8 cellular contexts compared by ENCODE assay signal in genomic region chr7:112449902-112450806, GRCh38. TPM values are rescaled to one million over a fixed set of nuclear protein-coding genes. Genes with fewer than 3 reads are reported as not detected.
DNase-seq lines count a peak whose midpoint lies in the region; ATAC-seq and TF ChIP-seq lines count a peak whose summit lies in the region.

Gene IFRD1 (plus strand): TSS chr7:112450460. CDS start chr7:112450689, 229 bp downstream.

- POLR2A ChIA-PET in CD8-positive, alpha-beta memory T cell (lab: Charles Lee): interaction anchor here (0.6 to 2.1 kb wide), 8 partner anchors 10 to 888 kb away, joined by 3 to 8 read pairs (median 6); partner anchors contain the start of genes IMMP2L and ZNF277

- peaks cover 0 to 13% (median 0%) of the 10 kb centered on the region in 3 donors for H3K36me3 Mint-ChIP-seq in CD8-positive, alpha-beta memory T cell

- ATAC-seq in GM19468 (IDR thresholded peaks at IDR 0.05; ENCODE audit: extremely low read depth, unreplicated experiment): peak; percentile 77
- peak; percentile 90 for ATAC-seq in lung (ENCODE audit: insufficient read depth, low FRiP score)

- peaks cover 0 to 5% of the 10 kb centered on the region in 2 donors for H3K27me3 Mint-ChIP-seq in CD8-positive, alpha-beta memory T cell

- H3K36me3 ChIP-seq in CD8-positive, alpha-beta memory T cell (ENCODE audit: insufficient read depth, low read length): no peaks in the 10 kb centered on the region
- H3K36me3 ChIP-seq in lung (ENCODE audit: control insufficient read depth in 2 of 2, insufficient read depth in 2 of 2, low read length in 2 of 2): no peaks in the 10 kb centered on the region

- peak within 1 kb of the TSS; percentile 99 for H3K4me3 ChIP-seq in CD8-positive, alpha-beta memory T cell (ENCODE audit: low read length)
- peak within 1 kb of the TSS; percentile 79 for H3K4me3 ChIP-seq in lung

- DNase-seq in CD8-positive, alpha-beta memory T cell: peak; percentile 97 to 98 (median 98)
- DNase-seq in HS-5 (ENCODE audit: low read depth) (peak; percentile 78), lung (ENCODE audit: low spot score) (peak; percentile 98)
- DNase-seq in NK-92 treated with Interleukin-12 subunit alpha and Interleukin-12 subunit beta, amount 100 ng/mL, for 24 hours (lab: John Stamatoyannopoulos, UW): peak; percentile 98
- peak; percentile 100 for DNase-seq in activated CD8-positive, alpha-beta memory T cell treated with anti-CD3 and anti-CD28 coated beads for 24 hours
- peak; percentile 98 for DNase-seq in effector CD4-positive, alpha-beta T cell
- peak; percentile 96 to 99 (median 98) for DNase-seq in stimulated activated CD4-positive, alpha-beta T cell treated with anti-CD3 and anti-CD28 coated beads, TNF-alpha, amount 100 ng/mL, for 4 hours (ENCODE audit: low read depth in 3 of 3)

- H3K4me3 Mint-ChIP-seq in CD8-positive, alpha-beta memory T cell: peak within 1 kb of the TSS; percentile 92 to 100 (median 99)

- TF ChIP-seq CTCF in lung (IDR thresholded peaks at IDR 0.05; ENCODE audit: control extremely low read depth, extremely low read depth): no peak

- H3K9me3 ChIP-seq in CD8-positive, alpha-beta memory T cell (ENCODE audit: low read length): no peaks in the 10 kb centered on the region
- no peaks in the 10 kb centered on the region for H3K9me3 ChIP-seq in lung (ENCODE audit: control insufficient read depth in 2 of 2, insufficient read depth in 1 of 2, low read length in 1 of 2)

- peak within 1 kb of the TSS; percentile 97 to 100 (median 99) for H3K27ac Mint-ChIP-seq in CD8-positive, alpha-beta memory T cell

- CTCF ChIA-PET in CD8-positive, alpha-beta memory T cell (lab: Charles Lee): interaction anchor here (0.9 to 1.4 kb wide), 2 partner anchors 9 to 27 kb away, joined by 3 to 4 read pairs; no protein-coding TSS in a partner anchor

- peak within 1 kb of the TSS; percentile 99 for H3K27ac ChIP-seq in CD8-positive, alpha-beta memory T cell (ENCODE audit: low read depth, low read length)
- peak within 1 kb of the TSS; percentile 96 to 97 for H3K27ac ChIP-seq in lung (ENCODE audit: low read depth in 1 of 2, low read length in 1 of 2)

- no peaks in the 10 kb centered on the region for H3K27me3 ChIP-seq in CD8-positive, alpha-beta memory T cell (ENCODE audit: insufficient read depth, low read length, poor library complexity, severe bottlenecking)
- no peaks in the 10 kb centered on the region for H3K27me3 ChIP-seq in lung (ENCODE audit: control insufficient read depth, insufficient read depth)

- WGBS in lung, 2 donors: 0 to 1% methylated on average over 73 of the region's 73 CpGs

- peaks cover 24% of the 10 kb centered on the region for H3K4me1 ChIP-seq in CD8-positive, alpha-beta memory T cell (ENCODE audit: insufficient read depth, low read length)
- H3K4me1 ChIP-seq in lung (ENCODE audit: control insufficient read depth in 2 of 2, insufficient read depth in 2 of 2, low read length in 2 of 2): peaks cover 4 to 6% of the 10 kb centered on the region in 2 donors

- H3K4me1 Mint-ChIP-seq in CD8-positive, alpha-beta memory T cell: peaks cover 35 to 53% (median 42%) of the 10 kb centered on the region in 3 donors

- no peaks in the 10 kb centered on the region for H3K9me3 Mint-ChIP-seq in CD8-positive, alpha-beta memory T cell

RNA-seq across cellular contexts. Expression of gene IFRD1, which starts in this region (rescaled TPM):
- 10 to 100 TPM; 56.6 to 58.8 TPM for total RNA-seq in CD8-positive, alpha-beta memory T cell
- polyA plus RNA-seq in CD8-positive, alpha-beta memory T cell: 37.9 TPM
- 10 to 100 TPM; 37.2 to 98.2 TPM for total RNA-seq in lung
- polyA plus RNA-seq in lung: 10 to 100 TPM; 39.1 to 42.4 TPM

Comparison
In these comparisons a context has a peak if more than half of its experiments do, and no peak if none do; other contexts are left out.
1. Peak in every context shown above with its lines: DNase-seq, ATAC-seq, H3K4me3 ChIP-seq and H3K27ac ChIP-seq.